In the genomic region with DNA sequence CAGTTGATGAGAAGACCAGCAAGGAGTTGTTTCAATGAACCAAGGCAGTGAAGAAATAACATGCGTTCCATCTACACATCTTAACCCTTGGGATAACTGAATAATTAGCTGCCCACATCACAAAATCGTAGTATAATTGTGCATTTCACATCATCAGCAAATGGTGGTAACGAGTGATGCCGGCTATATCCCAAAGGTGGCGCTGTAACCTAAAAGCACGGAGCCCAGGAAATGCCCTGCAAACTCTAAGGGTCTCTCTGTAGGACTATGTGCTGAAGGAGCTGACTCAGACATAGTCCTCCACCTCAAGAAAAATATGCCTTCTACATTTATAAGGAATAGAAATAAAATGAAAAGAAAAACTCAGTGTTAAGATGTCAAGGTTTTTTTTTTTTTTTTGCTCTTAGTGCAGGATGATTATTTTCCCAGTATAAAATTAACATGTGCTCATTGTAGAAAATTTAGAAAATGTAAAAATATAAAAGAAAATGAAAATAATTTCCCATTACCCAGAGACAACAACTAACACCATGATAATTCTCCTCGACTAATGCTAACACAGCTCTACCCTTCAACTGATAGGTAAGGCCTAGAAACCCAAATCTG, we compare ENCODE assay signal across 1 cellular context.
TF ChIP-seq lines count a peak whose summit lies in the region.

No MANE protein-coding gene starts in this region.

TF ChIP-seq in GM23338, 12 proteins besides CTCF, POLR2A, EP300 and RAD21 (continued from another document):
- TF ChIP-seq ZNF462 (CRISPR knock-in tag; IDR thresholded peaks at IDR 0.05) (no peak), JUNB (IDR thresholded peaks at IDR 0.05; ENCODE audit: unreplicated experiment) (no peak), EZH2 (IDR thresholded peaks at IDR 0.05; ENCODE audit: low read depth, unreplicated experiment) (no peak), ETS1 (IDR thresholded peaks at IDR 0.05) (no peak), NANOG (IDR thresholded peaks at IDR 0.05; ENCODE audit: borderline replicate concordance) (no peak)
TF ChIP-seq in GM23338: peak in this region for 0.
